In genomic region chr11:45209480-45209879, GRCh38 we compare ENCODE assay signal across 13 cellular contexts.
DNase-seq lines count a peak whose midpoint lies in the region; ATAC-seq and TF ChIP-seq lines count a peak whose summit lies in the region.
"Had no signal": no experiment of that assay in that cellular context is flagged by ENCODE, and none has a peak within 500 bp of the region (broad histone marks: within the 10 kb centered on the region; RNA-seq: fewer than 3 reads in every experiment).

No MANE protein-coding gene starts in this region.

- H3K27me3 Mint-ChIP-seq in effector memory CD8-positive, alpha-beta T cell, result no peaks in the 10 kb centered on the region
- H3K27me3 Mint-ChIP-seq: activated naive CD4-positive, alpha-beta T cell treated with anti-CD3 and anti-CD28 coated beads, Interleukin-2, amount 50 U/mL, for 24 hours; CD4-positive, CD25-positive, alpha-beta regulatory T cell had no signal

- peaks cover 10 to 11% of the 10 kb centered on the region in 2 donors for H3K4me1 Mint-ChIP-seq in effector memory CD8-positive, alpha-beta T cell (ENCODE audit: low read depth in 2 of 2)

- peak overlapping the region; percentile 29 for H2AFZ ChIP-seq in neuron (ENCODE audit: low read depth, low read length)

- no peaks in the 10 kb centered on the region for H3K36me3 ChIP-seq in adipocyte (ENCODE audit: control insufficient read depth, insufficient read depth, low read length, severe bottlenecking)
- peaks cover 10% of the 10 kb centered on the region for H3K36me3 ChIP-seq in cardiac muscle cell
- H3K36me3 ChIP-seq in neuron (ENCODE audit: insufficient read depth, low read length), result peaks cover 6% of the 10 kb centered on the region
- H3K36me3 ChIP-seq in thyroid gland, result peaks cover 10 to 12% of the 10 kb centered on the region in 2 donors

- TF ChIP-seq CTCF in cardiac muscle cell (IDR thresholded peaks at IDR 0.05; ENCODE audit: low read depth, low read length) (no peak), thyroid gland (IDR thresholded peaks at IDR 0.05) (no peak)

- no peak for DNase-seq in adipocyte (ENCODE audit: low read depth)
- DNase-seq in cardiac muscle cell (ENCODE audit: low read depth in 1 of 2, low spot score in 1 of 2), result no peak
- DNase-seq in thyroid gland, result no peak
- DNase-seq in effector memory CD8-positive, alpha-beta T cell, result no peak
- DNase-seq in COLO829 (ENCODE audit: low spot score), result no peak
- no peak for DNase-seq in activated effector memory CD4-positive, alpha-beta T cell treated with Interleukin-2 at 50 U/mL for 16 hours
- DNase-seq: activated CD8-positive, alpha-beta memory T cell treated with anti-CD3 and anti-CD28 coated beads for 24 hours; CD4-positive, CD25-positive, alpha-beta regulatory T cell; NCI-H226; T-helper 9 cell had no signal

- no peaks in the 10 kb centered on the region for H3K9me3 Mint-ChIP-seq in effector memory CD8-positive, alpha-beta T cell
- H3K9me3 Mint-ChIP-seq: activated naive CD4-positive, alpha-beta T cell treated with anti-CD3 and anti-CD28 coated beads, Interleukin-2, amount 50 U/mL, for 24 hours; CD4-positive, CD25-positive, alpha-beta regulatory T cell had no signal

- H3K4me3 Mint-ChIP-seq in effector memory CD8-positive, alpha-beta T cell, result no peak overlapping the region
- H3K4me3 Mint-ChIP-seq: activated naive CD4-positive, alpha-beta T cell treated with anti-CD3 and anti-CD28 coated beads, Interleukin-2, amount 50 U/mL, for 24 hours; CD4-positive, CD25-positive, alpha-beta regulatory T cell had no signal

- no peak for ATAC-seq in effector memory CD8-positive, alpha-beta T cell (replicated peaks)
- no peak for ATAC-seq in GM18505 (IDR thresholded peaks at IDR 0.05; ENCODE audit: unreplicated experiment)

- H3K27ac ChIP-seq in cardiac muscle cell (peak overlapping the region; percentile 77), thyroid gland (peak overlapping the region in 2 of 3 donors; percentile 73 to 89)

- H3K4me1 ChIP-seq in adipocyte (ENCODE audit: control insufficient read depth, insufficient read depth, low read length), result peaks cover 17% of the 10 kb centered on the region
- H3K4me1 ChIP-seq in cardiac muscle cell (ENCODE audit: low read depth), result peaks cover 17% of the 10 kb centered on the region
- peaks cover 23% of the 10 kb centered on the region for H3K4me1 ChIP-seq in neuron (ENCODE audit: insufficient read depth, low read length)
- H3K4me1 ChIP-seq in thyroid gland, result peaks cover 14 to 29% of the 10 kb centered on the region in 2 donors

- H3K27ac Mint-ChIP-seq in effector memory CD8-positive, alpha-beta T cell, result peak overlapping the region in 1 of 2 donors; percentile 61
- H3K27ac Mint-ChIP-seq: activated naive CD4-positive, alpha-beta T cell treated with anti-CD3 and anti-CD28 coated beads, Interleukin-2, amount 50 U/mL, for 24 hours had no signal

- no peaks in the 10 kb centered on the region for H3K9me3 ChIP-seq in adipocyte (ENCODE audit: control insufficient read depth, low read length)
- H3K9me3 ChIP-seq in cardiac muscle cell (ENCODE audit: low read depth), result no peaks in the 10 kb centered on the region
- no peaks in the 10 kb centered on the region for H3K9me3 ChIP-seq in neuron (ENCODE audit: low read length)
- no peaks in the 10 kb centered on the region for H3K9me3 ChIP-seq in thyroid gland

- H3K4me3 ChIP-seq in adipocyte (ENCODE audit: low read length), result peak overlapping the region; percentile 53
- H3K4me3 ChIP-seq in cardiac muscle cell, result no peak overlapping the region
- H3K4me3 ChIP-seq in neuron (ENCODE audit: low read length), result peak overlapping the region; percentile 25
- H3K4me3 ChIP-seq in thyroid gland (replicated peaks in 1 of 3), result no peak overlapping the region

- peaks cover 7% of the 10 kb centered on the region for H3K36me3 Mint-ChIP-seq in effector memory CD8-positive, alpha-beta T cell (ENCODE audit: insufficient read depth)

- intact Hi-C loops in thyroid gland (cut with DNase I), result no loop called here

- H3K27me3 ChIP-seq in adipocyte (replicated peaks; ENCODE audit: control insufficient read depth, insufficient read depth, low read length) (no peaks in the 10 kb centered on the region), cardiac muscle cell (no peaks in the 10 kb centered on the region), neuron (ENCODE audit: insufficient read depth, low read length) (no peaks in the 10 kb centered on the region), thyroid gland (no peaks in the 10 kb centered on the region)

- 50 to 62% methylated on average over 11 of the region's 11 CpGs for WGBS in thyroid gland, 2 donors

- TF ChIP-seq POLR2A in thyroid gland (IDR thresholded peaks at IDR 0.05) (no peak), GM18505 (IDR thresholded peaks at IDR 0.05; ENCODE audit: borderline replicate concordance, extremely low read depth, insufficient read depth, insufficient read length) (no peak)

- H3K9ac ChIP-seq in adipocyte (ENCODE audit: low read length), result peak overlapping the region; percentile 76

Comparison
In these comparisons a context has a peak if more than half of its experiments do, and no peak if none do; other contexts are left out.
1. H3K4me3 ChIP-seq: peak in adipocyte (single experiment) and neuron (single experiment); none in cardiac muscle cell (single experiment) and thyroid gland (0 of 3).